In the genomic region with DNA sequence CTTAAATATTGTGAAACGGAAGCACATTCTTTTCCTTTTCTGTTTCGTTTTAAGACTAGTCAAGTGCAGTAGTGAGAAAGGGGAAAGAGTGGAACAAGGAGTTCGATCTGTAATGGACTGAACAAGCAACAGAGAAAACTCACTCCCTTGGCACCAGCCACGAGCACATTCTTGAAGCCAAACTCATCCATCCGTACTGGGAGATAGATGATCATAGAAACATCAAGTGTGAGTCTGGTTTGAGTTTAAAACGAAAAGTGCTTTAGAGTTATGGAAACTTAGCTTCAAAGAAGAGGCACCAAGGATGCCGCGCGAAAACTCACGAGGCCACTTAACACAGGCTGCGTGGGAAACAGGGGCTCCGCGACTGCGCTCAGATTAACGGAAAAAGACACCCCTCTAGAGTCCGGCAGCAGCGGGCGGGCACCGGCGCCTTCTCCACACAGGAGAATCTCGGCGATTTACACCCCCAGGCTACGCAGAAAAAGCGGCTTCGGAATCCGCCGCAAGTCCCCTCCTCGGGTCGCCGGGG, we compare ENCODE assay signal across 8 cellular contexts. TPM values are rescaled to one million over a fixed set of nuclear protein-coding genes. Genes with fewer than 3 reads are reported as not detected.
A peak's percentile ranks its signal among the peaks of the same experiment; 100 is the strongest.
DNase-seq lines count a peak whose midpoint lies in the region; FAIRE-seq and TF ChIP-seq lines count a peak whose summit lies in the region.

No MANE protein-coding gene starts in this region.

- TF ChIP-seq CTCF in glutamatergic neuron (IDR thresholded peaks at IDR 0.05; ENCODE audit: partially characterized antibody, unreplicated experiment) (no peak), parathyroid adenoma (IDR thresholded peaks at IDR 0.05) (no peak)

- no peak overlapping the region for H3K9ac ChIP-seq in parathyroid adenoma

- no peaks in the 10 kb centered on the region for H3K4me1 ChIP-seq in parathyroid adenoma

- H3K27ac ChIP-seq in parathyroid adenoma, result no peak overlapping the region

- peak overlapping the region; percentile 86 for H3K4me3 Mint-ChIP-seq in glutamatergic neuron (ENCODE audit: unreplicated experiment)

- H3K36me3 ChIP-seq in parathyroid adenoma (ENCODE audit: control insufficient read depth, insufficient read depth, low read length), result no peaks in the 10 kb centered on the region

- H3K27me3 ChIP-seq in parathyroid adenoma (ENCODE audit: control insufficient read depth, insufficient read depth, low read length), result no peaks in the 10 kb centered on the region

- peak overlapping the region; percentile 43 for H3K4me3 ChIP-seq in Jurkat, Clone E6-1 (ENCODE audit: low read length)
- H3K4me3 ChIP-seq in parathyroid adenoma (ENCODE audit: low read depth, low read length), result peak overlapping the region; percentile 52

- peaks cover 4% of the 10 kb centered on the region for H3K9me3 Mint-ChIP-seq in glutamatergic neuron (ENCODE audit: unreplicated experiment)

- H3K27me3 Mint-ChIP-seq in glutamatergic neuron (ENCODE audit: unreplicated experiment), result peaks cover 5% of the 10 kb centered on the region

- FAIRE-seq in frontal cortex (lab: Jason Lieb, UNC), result no peak

- no peaks in the 10 kb centered on the region for H3K9me3 ChIP-seq in parathyroid adenoma (ENCODE audit: control insufficient read depth, low read length)

- no peaks in the 10 kb centered on the region for H3K79me2 ChIP-seq in parathyroid adenoma

- peaks cover 3% of the 10 kb centered on the region for H3K4me1 Mint-ChIP-seq in glutamatergic neuron (ENCODE audit: low read depth, unreplicated experiment)

- H2AFZ ChIP-seq in parathyroid adenoma, result peak overlapping the region; percentile 23

- H3K4me2 ChIP-seq in parathyroid adenoma (ENCODE audit: low read length), result peak overlapping the region; percentile 15

- no peaks in the 10 kb centered on the region for H3K36me3 Mint-ChIP-seq in glutamatergic neuron (ENCODE audit: unreplicated experiment)

- H3K27ac Mint-ChIP-seq in glutamatergic neuron (ENCODE audit: unreplicated experiment), result peak overlapping the region; percentile 20

- peak in 5 of 6 experiments; percentile 32 to 67 (median 48) for DNase-seq in stimulated activated naive CD4-positive, alpha-beta T cell (lab: John Stamatoyannopoulos, UW)
- DNase-seq in stimulated activated naive CD4-positive, alpha-beta T cell treated with Interleukin-2 at 50 U/mL for 16 hours (lab: John Stamatoyannopoulos, UW), result no peak
- DNase-seq in Jurkat, Clone E6-1 (ENCODE audit: low read depth, low spot score), result no peak
- peak; percentile 37 for DNase-seq in activated naive CD4-positive, alpha-beta T cell treated with anti-CD3 and anti-CD28 coated beads, Interleukin-2, amount 50 U/mL, for 16 hours
- DNase-seq in glutamatergic neuron (peak; percentile 36), NK-92 (lab: John Stamatoyannopoulos, UW; ENCODE audit: unreplicated experiment) (no peak), frontal cortex (ENCODE audit: low spot score in 2 of 2) (no peak)

RNA-seq across cellular contexts. Expression of a gene that starts 0.7 kb away (rescaled TPM):
- polyA plus RNA-seq in Jurkat, Clone E6-1 (2012; ENCODE audit: insufficient read depth, insufficient read length), result 2.3 TPM
- total RNA-seq in glutamatergic neuron (ENCODE audit: unreplicated experiment), result 1.1 TPM
- total RNA-seq in frontal cortex, result 0.82 TPM

RNA-seq across cellular contexts. Expression of a gene that starts 28.7 kb away (rescaled TPM):
- polyA plus RNA-seq in Jurkat, Clone E6-1 (2012; ENCODE audit: insufficient read depth, insufficient read length), result 198 TPM
- total RNA-seq in glutamatergic neuron (ENCODE audit: unreplicated experiment) (25.0 TPM), frontal cortex (51.0 TPM)

RNA-seq across cellular contexts. Expression of a gene that starts 37.7 kb away (rescaled TPM):
- polyA plus RNA-seq in Jurkat, Clone E6-1 (2012; ENCODE audit: insufficient read depth, insufficient read length), result 30.1 TPM
- total RNA-seq in glutamatergic neuron (ENCODE audit: unreplicated experiment) (23.8 TPM), frontal cortex (13.5 TPM)

RNA-seq across cellular contexts. Expression of a gene that starts 37.9 kb away (rescaled TPM):
- polyA plus RNA-seq in Jurkat, Clone E6-1 (2012; ENCODE audit: insufficient read depth, insufficient read length), result 164 TPM
- total RNA-seq in glutamatergic neuron (ENCODE audit: unreplicated experiment) (23.0 TPM), frontal cortex (2.0 TPM)

Comparison
In these comparisons a context has a peak if more than half of its experiments do, and no peak if none do; other contexts are left out.
1. DNase-seq: peak in stimulated activated naive CD4-positive, alpha-beta T cell (5 of 6), activated naive CD4-positive, alpha-beta T cell treated with anti-CD3 and anti-CD28 coated beads, Interleukin-2, amount 50 U/mL, for 16 hours (single experiment) and glutamatergic neuron (single experiment); none in stimulated activated naive CD4-positive, alpha-beta T cell treated with Interleukin-2 at 50 U/mL for 16 hours (single experiment), Jurkat, Clone E6-1 (single experiment), NK-92 (single experiment) and frontal cortex (0 of 2).